8 cellular contexts compared by ENCODE assay signal in genomic region chr3:171710359-171710758, GRCh38.
"Had no signal": no experiment of that assay in that cellular context is flagged by ENCODE, and none has a peak within 500 bp of the region (broad histone marks: within the 10 kb centered on the region; RNA-seq: fewer than 3 reads in every experiment).

No MANE protein-coding gene starts in this region.

- H3K9ac ChIP-seq: GM23248 had no signal

- H3K36me3 Mint-ChIP-seq: IgD-negative memory B cell had no signal

- H3K27ac ChIP-seq: GM23248 had no signal

- DNase-seq: GM23248, GOT3, H9, HCEC 1CT, KBM-7 had no signal

- H3K4me3 Mint-ChIP-seq: H9, IgD-negative memory B cell had no signal

- H3K4me1 Mint-ChIP-seq: H9, IgD-negative memory B cell had no signal

- FAIRE-seq: H54, HTR-8/SVneo had no signal

- H3K4me3 ChIP-seq: GM23248 had no signal

- H3K27ac Mint-ChIP-seq: H9, IgD-negative memory B cell had no signal

- H2AFZ ChIP-seq: GM23248 had no signal
